In the genomic region with DNA sequence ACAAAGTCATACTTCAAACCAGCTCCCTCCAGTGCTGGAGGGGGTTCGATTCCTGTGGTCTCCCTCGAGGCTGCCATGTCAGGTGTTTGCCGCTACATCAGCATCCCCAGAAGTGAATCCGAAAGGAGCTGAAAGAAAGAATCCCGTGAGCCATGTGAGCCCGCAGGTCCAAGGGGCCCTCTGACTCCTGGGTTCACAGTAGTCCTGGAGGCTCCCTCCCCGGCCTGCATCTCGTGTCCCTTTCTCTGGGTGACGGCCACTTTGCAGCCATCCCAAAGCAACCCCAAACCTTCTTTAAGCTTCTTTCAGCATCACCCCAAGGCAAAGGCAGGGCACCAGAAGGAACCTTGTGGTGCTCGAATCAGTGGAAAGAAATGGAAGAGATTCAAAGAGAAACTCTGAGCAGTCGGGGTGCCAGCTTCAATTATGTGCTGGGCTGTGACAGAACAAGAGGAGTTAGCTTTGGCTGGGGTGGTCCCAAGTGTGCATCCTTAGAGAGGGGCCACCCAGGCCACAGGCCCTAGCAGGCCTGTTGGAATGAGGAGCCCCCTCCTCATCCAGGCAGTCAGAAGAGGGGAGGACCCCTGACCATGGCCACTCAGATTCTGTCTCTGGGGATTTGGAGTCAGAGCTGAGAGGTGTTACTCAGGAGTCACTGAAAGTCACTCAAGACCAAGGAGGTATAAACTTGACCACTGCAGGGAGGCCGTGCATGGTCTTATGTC, we compare ENCODE assay signal across 1 cellular context.
TF ChIP-seq lines count a peak whose summit lies in the region.

No MANE protein-coding gene starts in this region.

TF ChIP-seq in WTC11, 78 proteins besides CTCF, POLR2A, EP300 and RAD21 (continued from another document):
- TF ChIP-seq, protein P1, sequence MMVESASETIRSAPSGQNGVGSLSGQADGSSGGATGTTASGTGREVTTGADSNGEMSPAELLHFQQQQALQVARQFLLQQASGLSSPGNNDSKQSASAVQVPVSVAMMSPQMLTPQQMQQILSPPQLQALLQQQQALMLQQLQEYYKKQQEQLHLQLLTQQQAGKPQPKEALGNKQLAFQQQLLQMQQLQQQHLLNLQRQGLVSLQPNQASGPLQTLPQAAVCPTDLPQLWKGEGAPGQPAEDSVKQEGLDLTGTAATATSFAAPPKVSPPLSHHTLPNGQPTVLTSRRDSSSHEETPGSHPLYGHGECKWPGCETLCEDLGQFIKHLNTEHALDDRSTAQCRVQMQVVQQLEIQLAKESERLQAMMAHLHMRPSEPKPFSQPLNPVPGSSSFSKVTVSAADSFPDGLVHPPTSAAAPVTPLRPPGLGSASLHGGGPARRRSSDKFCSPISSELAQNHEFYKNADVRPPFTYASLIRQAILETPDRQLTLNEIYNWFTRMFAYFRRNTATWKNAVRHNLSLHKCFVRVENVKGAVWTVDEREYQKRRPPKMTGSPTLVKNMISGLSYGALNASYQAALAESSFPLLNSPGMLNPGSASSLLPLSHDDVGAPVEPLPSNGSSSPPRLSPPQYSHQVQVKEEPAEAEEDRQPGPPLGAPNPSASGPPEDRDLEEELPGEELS (CRISPR knock-in tag; IDR thresholded peaks at IDR 0.05), result no peak
